1 cellular context compared by ENCODE assay signal in the genomic region with DNA sequence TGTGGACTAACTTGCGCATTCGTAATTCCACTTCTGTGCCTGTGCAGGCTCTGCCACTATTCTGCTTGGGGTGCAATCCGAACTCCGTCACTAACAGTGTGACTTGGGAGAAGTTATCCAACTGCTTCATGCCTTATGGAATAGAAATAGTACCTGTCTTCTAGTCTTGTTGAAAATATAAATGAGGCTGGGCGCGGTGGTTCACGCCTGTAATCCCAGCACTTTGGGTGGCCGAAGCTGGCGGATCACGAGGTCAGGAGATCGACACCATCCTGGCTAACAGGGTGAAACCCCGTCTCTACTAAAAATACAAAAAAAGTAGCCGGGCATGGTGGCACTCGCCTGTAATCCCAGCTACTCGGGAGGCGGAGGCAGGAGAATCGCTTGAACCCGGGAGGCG. TPM values are rescaled to one million over a fixed set of nuclear protein-coding genes. Genes with fewer than 3 reads are reported as not detected.
"Had no signal": no experiment of that assay in that cellular context is flagged by ENCODE, and none has a peak within 500 bp of the region (broad histone marks: within the 10 kb centered on the region; RNA-seq: fewer than 3 reads in every experiment).

No MANE protein-coding gene starts in this region.

RNA-seq across cellular contexts. Expression of gene GABRA5, which starts 28.5 kb away (rescaled TPM):
- total RNA-seq: GM12878 had no signal
